Comparison of ENCODE assay signal across 1 cellular context in the genomic region with DNA sequence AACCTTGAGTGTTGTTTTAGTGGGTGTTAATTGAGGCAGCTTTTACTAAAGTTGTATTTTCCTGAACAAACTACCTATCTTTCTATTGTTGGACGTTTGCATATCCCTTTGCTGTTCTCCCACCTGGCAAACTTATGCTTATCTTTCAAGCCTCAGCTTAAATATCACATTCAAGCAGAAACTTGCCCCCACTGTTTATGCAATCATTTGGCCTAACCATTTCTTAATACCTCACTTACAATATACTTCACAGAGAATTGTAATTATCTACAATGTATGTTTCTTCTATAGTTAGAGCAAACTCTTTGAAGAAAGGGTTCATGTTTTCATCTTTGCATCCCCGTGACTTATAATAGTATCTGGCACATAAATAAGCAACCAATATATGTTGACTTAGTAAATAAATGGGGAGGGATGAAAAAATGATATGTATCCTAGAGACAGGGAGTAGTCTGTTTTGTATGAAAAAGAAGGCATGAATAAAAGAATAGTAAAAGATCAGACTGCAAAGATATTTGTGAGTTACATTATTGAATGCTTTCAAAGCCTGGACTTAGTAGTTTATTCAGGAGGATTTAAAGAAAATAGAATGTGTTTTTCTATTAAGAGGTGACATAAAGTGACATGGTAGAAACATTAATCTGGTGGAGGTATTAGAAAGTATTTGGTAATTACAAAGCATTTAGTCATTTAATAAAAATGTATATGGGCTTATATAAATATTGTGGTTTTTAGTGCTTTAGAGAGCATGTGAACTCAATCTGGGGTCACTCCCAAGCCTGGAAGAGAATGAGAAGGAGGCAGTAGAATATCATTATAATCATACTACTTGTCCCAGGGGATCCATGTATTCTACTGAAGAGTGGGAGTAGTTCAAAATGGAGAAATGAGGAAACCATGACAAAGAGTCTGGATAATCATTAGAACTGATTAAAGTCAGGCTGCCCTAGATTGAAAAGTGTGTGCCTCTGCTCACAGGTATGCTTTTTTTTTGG.
TF ChIP-seq lines count a peak whose summit lies in the region.

No MANE protein-coding gene starts in this region.

TF ChIP-seq in A549, 52 proteins besides CTCF, POLR2A, EP300 and RAD21:
- TF ChIP-seq, protein P1, sequence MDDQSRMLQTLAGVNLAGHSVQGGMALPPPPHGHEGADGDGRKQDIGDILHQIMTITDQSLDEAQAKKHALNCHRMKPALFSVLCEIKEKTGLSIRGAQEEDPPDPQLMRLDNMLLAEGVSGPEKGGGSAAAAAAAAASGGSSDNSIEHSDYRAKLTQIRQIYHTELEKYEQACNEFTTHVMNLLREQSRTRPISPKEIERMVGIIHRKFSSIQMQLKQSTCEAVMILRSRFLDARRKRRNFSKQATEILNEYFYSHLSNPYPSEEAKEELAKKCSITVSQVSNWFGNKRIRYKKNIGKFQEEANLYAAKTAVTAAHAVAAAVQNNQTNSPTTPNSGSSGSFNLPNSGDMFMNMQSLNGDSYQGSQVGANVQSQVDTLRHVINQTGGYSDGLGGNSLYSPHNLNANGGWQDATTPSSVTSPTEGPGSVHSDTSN (IDR thresholded peaks at IDR 0.05) = no peak
- TF ChIP-seq CEBPB (IDR thresholded peaks at IDR 0.05) = 0 out of 4 replicates have a peak, but pooled peaks of 1 of the 2 experiments have one; percentile 12
- TF ChIP-seq RCOR1 (IDR thresholded peaks at IDR 0.05; ENCODE audit: low read depth, low read length) = no peak
- TF ChIP-seq CBX2 (IDR thresholded peaks at IDR 0.05; ENCODE audit: borderline replicate concordance, low read depth) = no peak
- TF ChIP-seq CHD2 (IDR thresholded peaks at IDR 0.05; ENCODE audit: low read length, partially characterized antibody) = no peak
- TF ChIP-seq EHMT2 (IDR thresholded peaks at IDR 0.05; ENCODE audit: low read depth) = no peak
- TF ChIP-seq FOXS1 (CRISPR knock-in tag; IDR thresholded peaks at IDR 0.05) = no peak
- TF ChIP-seq, protein P2, sequence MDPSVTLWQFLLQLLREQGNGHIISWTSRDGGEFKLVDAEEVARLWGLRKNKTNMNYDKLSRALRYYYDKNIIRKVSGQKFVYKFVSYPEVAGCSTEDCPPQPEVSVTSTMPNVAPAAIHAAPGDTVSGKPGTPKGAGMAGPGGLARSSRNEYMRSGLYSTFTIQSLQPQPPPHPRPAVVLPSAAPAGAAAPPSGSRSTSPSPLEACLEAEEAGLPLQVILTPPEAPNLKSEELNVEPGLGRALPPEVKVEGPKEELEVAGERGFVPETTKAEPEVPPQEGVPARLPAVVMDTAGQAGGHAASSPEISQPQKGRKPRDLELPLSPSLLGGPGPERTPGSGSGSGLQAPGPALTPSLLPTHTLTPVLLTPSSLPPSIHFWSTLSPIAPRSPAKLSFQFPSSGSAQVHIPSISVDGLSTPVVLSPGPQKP (IDR thresholded peaks at IDR 0.05; ENCODE audit: low read depth, low read length) = no peak
- TF ChIP-seq RARB (CRISPR knock-in tag; IDR thresholded peaks at IDR 0.05) = no peak
- 0 out of 2 replicates have a peak, but pooled peaks have one; percentile 4 for TF ChIP-seq FOSB (CRISPR knock-in tag; IDR thresholded peaks at IDR 0.05)
- TF ChIP-seq, protein P3, sequence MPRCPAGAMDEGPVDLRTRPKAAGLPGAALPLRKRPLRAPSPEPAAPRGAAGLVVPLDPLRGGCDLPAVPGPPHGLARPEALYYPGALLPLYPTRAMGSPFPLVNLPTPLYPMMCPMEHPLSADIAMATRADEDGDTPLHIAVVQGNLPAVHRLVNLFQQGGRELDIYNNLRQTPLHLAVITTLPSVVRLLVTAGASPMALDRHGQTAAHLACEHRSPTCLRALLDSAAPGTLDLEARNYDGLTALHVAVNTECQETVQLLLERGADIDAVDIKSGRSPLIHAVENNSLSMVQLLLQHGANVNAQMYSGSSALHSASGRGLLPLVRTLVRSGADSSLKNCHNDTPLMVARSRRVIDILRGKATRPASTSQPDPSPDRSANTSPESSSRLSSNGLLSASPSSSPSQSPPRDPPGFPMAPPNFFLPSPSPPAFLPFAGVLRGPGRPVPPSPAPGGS (IDR thresholded peaks at IDR 0.05) = no peak
- no peak for TF ChIP-seq HOXA7 (CRISPR knock-in tag; IDR thresholded peaks at IDR 0.05)
- no peak for TF ChIP-seq KDM5A (IDR thresholded peaks at IDR 0.05)
- no peak for TF ChIP-seq SREBF2 (IDR thresholded peaks at IDR 0.05)
- TF ChIP-seq JUN (IDR thresholded peaks at IDR 0.05) = no peak
- TF ChIP-seq, protein P4, sequence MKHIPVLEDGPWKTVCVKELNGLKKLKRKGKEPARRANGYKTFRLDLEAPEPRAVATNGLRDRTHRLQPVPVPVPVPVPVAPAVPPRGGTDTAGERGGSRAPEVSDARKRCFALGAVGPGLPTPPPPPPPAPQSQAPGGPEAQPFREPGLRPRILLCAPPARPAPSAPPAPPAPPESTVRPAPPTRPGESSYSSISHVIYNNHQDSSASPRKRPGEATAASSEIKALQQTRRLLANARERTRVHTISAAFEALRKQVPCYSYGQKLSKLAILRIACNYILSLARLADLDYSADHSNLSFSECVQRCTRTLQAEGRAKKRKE (CRISPR knock-in tag; IDR thresholded peaks at IDR 0.05; ENCODE audit: low read depth) = no peak
- TF ChIP-seq JUNB (IDR thresholded peaks at IDR 0.05) = no peak
